Comparison of ENCODE assay signal across 26 cellular contexts in the genomic region with DNA sequence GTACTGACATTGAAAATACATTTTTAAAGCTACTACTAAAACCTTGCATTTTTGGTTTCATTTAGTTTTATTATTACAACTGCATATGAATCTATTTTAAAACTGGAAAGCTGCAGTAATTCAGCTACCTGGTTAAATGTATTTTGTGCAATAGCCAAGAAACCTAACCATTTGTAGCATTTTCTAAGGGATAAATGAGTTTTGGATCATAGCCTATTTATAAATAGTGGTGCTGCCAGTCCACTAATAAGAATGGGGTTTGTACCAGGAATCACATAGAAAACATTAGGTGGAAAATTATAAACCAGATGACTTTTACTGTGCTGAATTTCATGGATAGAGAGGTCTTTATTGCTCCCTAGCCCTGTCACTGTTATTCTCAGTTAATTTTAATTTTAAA.
"Had no signal": no experiment of that assay in that cellular context is flagged by ENCODE, and none has a peak within 500 bp of the region (broad histone marks: within the 10 kb centered on the region; RNA-seq: fewer than 3 reads in every experiment).

No MANE protein-coding gene starts in this region.

- FAIRE-seq: urothelium cell line had no signal

- DNase-seq: stimulated activated CD4-positive, alpha-beta T cell treated with anti-CD3 and anti-CD28 coated beads, Interleukin-2, amount 100 ng/mL, for 48 hours; stimulated activated CD4-positive, alpha-beta T cell treated with anti-CD3 and anti-CD28 coated beads, Interleukin-4, amount 100 ng/mL, for 1 hour; stimulated activated CD4-positive, alpha-beta T cell treated with anti-CD3 and anti-CD28 coated beads, Interleukin-4, amount 100 ng/mL, for 24 hours; stimulated activated CD4-positive, alpha-beta T cell treated with anti-CD3 and anti-CD28 coated beads, Interleukin-4, amount 100 ng/mL, for 4 hours; stimulated activated CD8-positive, alpha-beta memory T cell treated with anti-CD3 and anti-CD28 coated beads, Interleukin-4, amount 100 ng/mL, for 48 hours; stimulated activated naive B cell treated with anti-CD40 and anti-IgM and Interleukin-4, amounts not matched to agents 10 μg/mL and 1 μg/mL and 100 μg/mL, for 72 hours; stimulated activated naive CD4-positive, alpha-beta T cell; stimulated activated naive CD4-positive, alpha-beta T cell treated with Interleukin-2 at 50 U/mL for 16 hours; stimulated activated naive CD8-positive, alpha-beta T cell treated with anti-CD3 and anti-CD28 coated beads, Interleukin-15, amount 100 ng/mL, for 72 hours; stimulated activated naive CD8-positive, alpha-beta T cell treated with anti-CD3 and anti-CD28 coated beads, Interleukin-15, Interleukin-2, amounts not matched to agents 100 U/mL and 50 U/mL, for 24 hours; stomach; substantia nigra; testis; thyroid gland; tibial artery; transverse colon; trophoblast cell; upper lobe of left lung; uterus had no signal

- H3K4me3 ChIP-seq: stomach, suprapubic skin, testis, thoracic aorta, thyroid gland, tibial artery, tibial nerve, transverse colon, upper lobe of left lung, uterus, vagina had no signal

- H3K9me3 ChIP-seq: stomach, suprapubic skin, testis, thoracic aorta, thyroid gland, tibial artery, tibial nerve, transverse colon, upper lobe of left lung, uterus, vagina had no signal

- H3K36me3 ChIP-seq: stomach, suprapubic skin, thoracic aorta, thyroid gland, tibial artery, tibial nerve, transverse colon, upper lobe of left lung, uterus, vagina had no signal

- H3K27me3 ChIP-seq: stomach, suprapubic skin, testis, thyroid gland, tibial artery, tibial nerve, transverse colon, upper lobe of left lung, uterus, vagina had no signal

- H3K4me1 ChIP-seq: stomach, testis, thyroid gland, tibial artery, tibial nerve, transverse colon, upper lobe of left lung, uterus, vagina had no signal

- ATAC-seq: stimulated activated effector memory CD8-positive, alpha-beta T cell treated with anti-CD3 and anti-CD28 coated beads, Interleukin-12 subunit alpha, Interleukin-12 subunit beta, amount 100 ng/mL, for 72 hours; stimulated activated memory B cell treated with anti-CD40 and anti-IgM and Interleukin-4, amounts not matched to agents 10 μg/mL and 1 μg/mL and 100 μg/mL, for 72 hours; stimulated activated naive B cell treated with anti-CD40 and anti-IgM and Interleukin-4, amounts not matched to agents 10 μg/mL and 1 μg/mL and 100 μg/mL, for 72 hours; stimulated activated naive CD8-positive, alpha-beta T cell treated with anti-CD3 and anti-CD28 coated beads, Interleukin-15, amount 100 ng/mL, for 72 hours; stimulated activated naive CD8-positive, alpha-beta T cell treated with anti-CD3 and anti-CD28 coated beads, Interleukin-15, Interleukin-2, amounts not matched to agents 100 U/mL and 50 U/mL, for 24 hours had no signal

- H3K27ac ChIP-seq: stomach, suprapubic skin, testis, thoracic aorta, thyroid gland, tibial artery, tibial nerve, transverse colon, upper lobe of left lung, uterus, vagina had no signal
